In genomic region chr15:25789206-25789605, GRCh38 we compare ENCODE assay signal across 19 cellular contexts.
A peak's percentile ranks its signal among the peaks of the same experiment; 100 is the strongest.
DNase-seq lines count a peak whose midpoint lies in the region; ATAC-seq and TF ChIP-seq lines count a peak whose summit lies in the region.
"Had no signal": no experiment of that assay in that cellular context is flagged by ENCODE, and none has a peak within 500 bp of the region (broad histone marks: within the 10 kb centered on the region; RNA-seq: fewer than 3 reads in every experiment).

No MANE protein-coding gene starts in this region.

- H3K4me2 ChIP-seq in BLaER1 treated with 17β-estradiol and CSF1 and Interleukin-3, amounts not matched to agents 10 nM and 100 nM = peak overlapping the region in 10 of 11 experiments; percentile 61 to 99 (median 96); a peak in 19 of 22 replicates
- no peak overlapping the region for H3K4me2 ChIP-seq in skeletal muscle satellite cell (ENCODE audit: low read length)

- peaks cover 0 to 52% (median 0%) of the 10 kb centered on the region in 11 experiments; a peak in 4 of 22 replicates for H3K27me3 ChIP-seq in BLaER1 treated with 17β-estradiol and CSF1 and Interleukin-3, amounts not matched to agents 10 nM and 100 nM
- H3K27me3 ChIP-seq in left ventricle myocardium inferior (ENCODE audit: low read depth) = peaks cover 9% of the 10 kb centered on the region
- H3K27me3 ChIP-seq in skeletal muscle satellite cell (ENCODE audit: control insufficient read depth, insufficient read depth, low read length) = no peaks in the 10 kb centered on the region
- H3K27me3 ChIP-seq: adrenal gland, left lung, Peyer's patch had no signal

- peaks cover 0 to 32% (median 6%) of the 10 kb centered on the region in 11 experiments; a peak in 9 of 22 replicates for H4K20me1 ChIP-seq in BLaER1 treated with 17β-estradiol and CSF1 and Interleukin-3, amounts not matched to agents 10 nM and 100 nM

- peak overlapping the region in 6 of 11 experiments; percentile 32 to 76 (median 65); a peak in 10 of 22 replicates for H3K27ac ChIP-seq in BLaER1 treated with 17β-estradiol and CSF1 and Interleukin-3, amounts not matched to agents 10 nM and 100 nM
- H3K27ac ChIP-seq in adipose tissue (ENCODE audit: low read depth, low read length) (peak overlapping the region; percentile 11), left ventricle myocardium inferior (replicated peaks) (peak overlapping the region; percentile 86)

- no peaks in the 10 kb centered on the region for H3K9me3 ChIP-seq in BLaER1 treated with 17β-estradiol and CSF1 and Interleukin-3, amounts not matched to agents 10 nM and 100 nM (replicated peaks in 1 of 11)
- no peaks in the 10 kb centered on the region for H3K9me3 ChIP-seq in left ventricle myocardium inferior (replicated peaks)
- H3K9me3 ChIP-seq in skeletal muscle satellite cell (replicated peaks; ENCODE audit: low read length) = no peaks in the 10 kb centered on the region
- H3K9me3 ChIP-seq: adrenal gland, HAP-1, left lung, Peyer's patch had no signal

- no peak for TF ChIP-seq CTCF in left ventricle myocardium inferior (IDR thresholded peaks at IDR 0.05; ENCODE audit: borderline replicate concordance)

- intact Hi-C loops in left ventricle myocardium inferior (cut with micrococcal nuclease) = no loop called here

- H3K36me3 ChIP-seq in BLaER1 treated with 17β-estradiol and CSF1 and Interleukin-3, amounts not matched to agents 10 nM and 100 nM = no peaks in the 10 kb centered on the region
- H3K36me3 ChIP-seq in left ventricle myocardium inferior (no peaks in the 10 kb centered on the region), skeletal muscle satellite cell (ENCODE audit: insufficient read depth, low read length) (no peaks in the 10 kb centered on the region)
- H3K36me3 ChIP-seq: adrenal gland, HAP-1, left lung, Peyer's patch had no signal

- 55 to 68% (median 58%) methylated on average over 2 of the region's 2 CpGs for WGBS in adipose tissue, 3 donors

- ATAC-seq in GM21367 (IDR thresholded peaks at IDR 0.05; ENCODE audit: unreplicated experiment) (no peak), HG03565 (IDR thresholded peaks at IDR 0.05; ENCODE audit: unreplicated experiment) (no peak)
- ATAC-seq: left lung had no signal

- peak overlapping the region in 1 of 11 experiments; percentile 60; a peak in 2 of 22 replicates for H3K9ac ChIP-seq in BLaER1 treated with 17β-estradiol and CSF1 and Interleukin-3, amounts not matched to agents 10 nM and 100 nM
- H3K9ac ChIP-seq in skeletal muscle satellite cell (ENCODE audit: low read depth, low read length) = peak overlapping the region; percentile 66

- no peak overlapping the region for H3K4me3 ChIP-seq in BLaER1 treated with 17β-estradiol and CSF1 and Interleukin-3, amounts not matched to agents 10 nM and 100 nM
- H3K4me3 ChIP-seq in left ventricle myocardium inferior (no peak overlapping the region), skeletal muscle satellite cell (ENCODE audit: low read length) (no peak overlapping the region)
- H3K4me3 ChIP-seq: adrenal gland, HAP-1, left lung, Peyer's patch had no signal

- DNase-seq in left ventricle myocardium inferior (no peak), NCI-H1417 (lab: John Stamatoyannopoulos, UW) (no peak), NOMO-1 (lab: John Stamatoyannopoulos, UW; ENCODE audit: unreplicated experiment in 2 of 2) (no peak)
- DNase-seq: activated B cell treated with CpG ODN at 0.5 μM for 24 hours; DMS79; Kasumi-1; NCI-H2029; NCI-H774; nephron progenitor cell; stimulated activated naive CD4-positive, alpha-beta T cell treated with Interleukin-2 at 50 U/mL for 16 hours had no signal

- H3K4me1 ChIP-seq in BLaER1 treated with 17β-estradiol and CSF1 and Interleukin-3, amounts not matched to agents 10 nM and 100 nM = peaks cover 69 to 99% (median 95%) of the 10 kb centered on the region in 10 experiments
- H3K4me1 ChIP-seq in left ventricle myocardium inferior (peaks cover 23% of the 10 kb centered on the region), skeletal muscle satellite cell (ENCODE audit: control insufficient read depth, insufficient read depth, low read length) (peaks cover 62% of the 10 kb centered on the region)
- H3K4me1 ChIP-seq: HAP-1 had no signal

Comparison
In these comparisons a context has a peak if more than half of its experiments do, and no peak if none do; other contexts are left out.
1. H3K27ac ChIP-seq: peak in every context shown above with its lines; median percentile 86 in left ventricle myocardium inferior; 65 in BLaER1 treated with 17β-estradiol and CSF1 and Interleukin-3, amounts not matched to agents 10 nM and 100 nM; 11 in adipose tissue.